8 cellular contexts compared by ENCODE assay signal in the genomic region with DNA sequence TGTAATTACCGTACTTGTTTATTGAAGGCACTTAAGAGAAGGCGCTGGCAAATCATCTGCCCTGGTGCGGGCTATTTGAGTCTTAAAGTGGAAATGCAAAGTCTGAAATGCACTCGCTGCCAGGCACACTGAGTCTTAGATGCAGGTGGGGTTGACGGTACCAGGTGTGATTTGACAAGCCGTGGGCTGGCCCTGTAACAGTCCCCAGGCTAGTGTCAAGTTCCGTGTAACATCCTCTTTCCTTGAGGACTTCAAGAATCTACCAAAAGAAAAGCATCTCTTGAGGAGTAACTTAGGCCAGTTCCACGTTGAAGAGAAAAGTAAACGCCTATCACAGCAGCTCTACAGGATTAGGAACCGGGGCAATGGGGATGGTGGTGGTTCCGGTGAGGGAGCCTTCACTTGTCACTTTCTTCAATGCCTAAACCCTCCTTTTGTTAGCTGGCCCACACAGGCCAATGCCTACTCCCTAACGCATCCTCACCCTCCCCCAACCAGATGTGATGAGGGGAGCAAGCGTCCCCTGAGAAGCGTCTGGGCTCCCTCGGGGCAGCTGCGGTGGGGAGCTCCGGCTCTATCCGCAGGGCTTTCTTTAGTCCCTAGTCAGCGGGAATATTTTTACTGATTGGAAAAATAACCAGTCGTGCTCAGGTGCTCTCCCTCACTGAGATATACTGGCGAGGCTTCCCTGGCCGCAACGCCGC. TPM values are rescaled to one million over a fixed set of nuclear protein-coding genes. Genes with fewer than 3 reads are reported as not detected.
DNase-seq lines count a peak whose midpoint lies in the region; ATAC-seq and TF ChIP-seq lines count a peak whose summit lies in the region.

No MANE protein-coding gene starts in this region.

- H3K9me3 Mint-ChIP-seq in chondrocyte (ENCODE audit: low read depth) (no peaks in the 10 kb centered on the region), memory B cell (no peaks in the 10 kb centered on the region)

- no peak for TF ChIP-seq POLR2A in uterus (IDR thresholded peaks at IDR 0.05)

- H3K4me3 ChIP-seq in uterus = peak overlapping the region; percentile 78 to 99

- H3K27me3 Mint-ChIP-seq in chondrocyte (ENCODE audit: low read depth) = no peaks in the 10 kb centered on the region
- no peaks in the 10 kb centered on the region for H3K27me3 Mint-ChIP-seq in memory B cell

- H3K27ac Mint-ChIP-seq in chondrocyte (ENCODE audit: unreplicated experiment) (peak overlapping the region; percentile 98), memory B cell (peak overlapping the region; percentile 96)

- no peaks in the 10 kb centered on the region for H3K27me3 ChIP-seq in uterus

- peaks cover 43% of the 10 kb centered on the region for H3K4me1 Mint-ChIP-seq in chondrocyte (ENCODE audit: low read depth)
- H3K4me1 Mint-ChIP-seq in memory B cell = peaks cover 23% of the 10 kb centered on the region

- H3K4me3 Mint-ChIP-seq in chondrocyte (ENCODE audit: unreplicated experiment) = peak overlapping the region; percentile 97
- peak overlapping the region; percentile 95 for H3K4me3 Mint-ChIP-seq in memory B cell

- ATAC-seq in Right ventricle myocardium inferior (peak; percentile 1), HG02678 (IDR thresholded peaks at IDR 0.05; ENCODE audit: unreplicated experiment) (peak; percentile 32), memory B cell (ENCODE audit: low read depth) (peak; percentile 36)

- H3K36me3 Mint-ChIP-seq in chondrocyte (ENCODE audit: low read depth) (no peaks in the 10 kb centered on the region), memory B cell (peaks cover 3% of the 10 kb centered on the region)

- no peaks in the 10 kb centered on the region for H3K4me1 ChIP-seq in uterus

- peak overlapping the region; percentile 97 to 98 for H3K27ac ChIP-seq in uterus

- DNase-seq in Right ventricle myocardium inferior (ENCODE audit: missing footprints) (no peak), cardiac septum (ENCODE audit: low spot score) (no peak), NCI-H69 (lab: John Stamatoyannopoulos, UW) (peak; percentile 68), chondrocyte (ENCODE audit: low spot score) (no peak), memory B cell (ENCODE audit: low spot score in 2 of 2) (no peak), uterus (no peak), NCI-H1092 treated with DMSO at 0.1 percent for 48 hours (lab: John Stamatoyannopoulos, UW) (no peak)

- intact Hi-C loops in Right ventricle myocardium inferior (cut with DNase I) (loop anchor here (2.0 to 5.0 kb wide), 4 partner anchors 21 to 253 kb away; a partner anchor contains a TSS), cardiac septum (cut with DNase I) (loop anchor here (5.0 to 10.0 kb wide), 3 partner anchors 143 to 253 kb away; a partner anchor contains a TSS), uterus (cut with DNase I; ENCODE audit: low total_unique reads) (no loop called here)

- peak; percentile 21 for TF ChIP-seq CTCF in chondrocyte (IDR thresholded peaks at IDR 0.05)
- TF ChIP-seq CTCF in uterus (IDR thresholded peaks at IDR 0.05) = no peak

- H3K9me3 ChIP-seq in uterus = no peaks in the 10 kb centered on the region

- no peaks in the 10 kb centered on the region for H3K36me3 ChIP-seq in uterus

RNA-seq across cellular contexts. Expression of a gene that starts 1.5 kb away (rescaled TPM):
- total RNA-seq in Right ventricle myocardium inferior (363 TPM), cardiac septum (327 TPM), chondrocyte (99.5 to 112 TPM (median 105 TPM) in 3 replicates), uterus (100 to 1,000 TPM in 2 of 4 donors, 10 to 100 TPM in 2; 90.7 to 181 (median 106) TPM)
